17 cellular contexts compared by ENCODE assay signal in the genomic region with DNA sequence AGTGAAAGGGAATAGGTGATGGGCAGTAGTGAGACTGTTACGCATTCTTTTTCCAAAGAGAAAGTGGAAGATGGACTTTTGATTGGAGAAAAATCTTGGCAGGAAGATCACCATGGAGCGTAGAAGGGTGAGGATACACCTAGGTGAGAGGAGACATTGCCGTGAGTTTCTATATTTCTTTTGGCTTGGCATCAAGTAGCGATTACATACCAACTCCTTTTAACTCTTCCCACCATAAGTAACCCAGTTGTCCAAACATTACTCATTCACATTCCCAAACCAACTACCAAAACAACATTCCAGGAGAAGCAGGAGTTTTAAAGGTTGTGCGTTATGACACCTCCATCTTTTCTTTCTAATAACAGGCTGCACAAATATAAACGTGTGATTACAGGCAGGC. TPM values are rescaled to one million over a fixed set of nuclear protein-coding genes. Genes with fewer than 3 reads are reported as not detected.
A peak's percentile ranks its signal among the peaks of the same experiment; 100 is the strongest.
DNase-seq lines count a peak whose midpoint lies in the region; ATAC-seq and TF ChIP-seq lines count a peak whose summit lies in the region.
"Had no signal": no experiment of that assay in that cellular context is flagged by ENCODE, and none has a peak within 500 bp of the region (broad histone marks: within the 10 kb centered on the region; RNA-seq: fewer than 3 reads in every experiment).

No MANE protein-coding gene starts in this region.

- H3K79me2 ChIP-seq in mammary epithelial cell (ENCODE audit: insufficient read depth, low read length) = no peaks in the 10 kb centered on the region

- H3K27ac ChIP-seq in mammary epithelial cell (ENCODE audit: insufficient read depth, low read depth, low read length) (peak overlapping the region; percentile 57), mesenchymal stem cell (ENCODE audit: low read length, poor library complexity, severe bottlenecking) (peak overlapping the region; percentile 52)
- H3K27ac ChIP-seq: BLaER1 treated with 17β-estradiol and CSF1 and Interleukin-3, amounts not matched to agents 10 nM and 100 nM; esophagus squamous epithelium; testis had no signal

- H3K27me3 ChIP-seq in mammary epithelial cell (ENCODE audit: insufficient read depth, low read length) (no peaks in the 10 kb centered on the region), mesenchymal stem cell (ENCODE audit: control insufficient read depth in 1 of 2, insufficient read depth in 1 of 2, low read length in 2 of 2) (peaks cover 0 to 35% of the 10 kb centered on the region in 2 experiments)
- H3K27me3 ChIP-seq: ascending aorta; BLaER1 treated with 17β-estradiol and CSF1 and Interleukin-3, amounts not matched to agents 10 nM and 100 nM; testis had no signal

- no peak overlapping the region for H3K23ac ChIP-seq in mesenchymal stem cell (ENCODE audit: low read length in 2 of 2)

- peak; percentile 82 for DNase-seq in Daoy (ENCODE audit: low read depth)
- peak; percentile 67 for DNase-seq in LoVo (ENCODE audit: low spot score)
- peak; percentile 92 for DNase-seq in mammary epithelial cell
- DNase-seq in mesenchymal stem cell = no peak
- DNase-seq in midbrain (lab: John Stamatoyannopoulos, UW) = no peak
- DNase-seq in MV-4-11 (lab: John Stamatoyannopoulos, UW) = no peak
- DNase-seq: activated CD4-positive, alpha-beta T cell treated with anti-CD3 and anti-CD28 coated beads for 1 hour; activated CD8-positive, alpha-beta memory T cell treated with anti-CD3 and anti-CD28 coated beads, Interleukin-2, amount 50 U/mL, for 4 hours; DMS153; esophagus squamous epithelium; hippocampal formation; testis had no signal

- H2AFZ ChIP-seq in mammary epithelial cell (ENCODE audit: low read depth, low read length) (peak overlapping the region; percentile 5), mesenchymal stem cell (ENCODE audit: low read depth, low read length) (no peak overlapping the region)

- H3K4me3 ChIP-seq in mammary epithelial cell (replicated peaks in 1 of 3; ENCODE audit: insufficient read depth in 1 of 3, low read depth in 2 of 3, low read length in 3 of 3) (no peak overlapping the region), mesenchymal stem cell (ENCODE audit: insufficient read depth in 1 of 2, low read depth in 1 of 2, low read length in 2 of 2) (no peak overlapping the region)
- H3K4me3 ChIP-seq: ascending aorta; BLaER1 treated with 17β-estradiol and CSF1 and Interleukin-3, amounts not matched to agents 10 nM and 100 nM; esophagus squamous epithelium; testis had no signal

- H2AK5ac ChIP-seq in mesenchymal stem cell (ENCODE audit: low read length, severe bottlenecking) = no peak overlapping the region

- no peaks in the 10 kb centered on the region for H3K79me1 ChIP-seq in mesenchymal stem cell (replicated peaks; ENCODE audit: low read length, poor library complexity, severe bottlenecking)

- H4K8ac ChIP-seq in mesenchymal stem cell (ENCODE audit: low read length) = no peak overlapping the region

- in situ Hi-C loops in mammary epithelial cell (cut with MboI; ENCODE audit: low sequenced_read_pairs in 2 of 2) = no loop called here

- 8% methylated on average over 6 of the region's 6 CpGs for WGBS in mammary epithelial cell (ENCODE audit: low coverage, missing lambda C conversion rate)
- 94% methylated on average over 4 of the region's 6 CpGs for WGBS in mesenchymal stem cell

- no peak for TF ChIP-seq CTCF in mammary epithelial cell (conservative IDR thresholded peaks at IDR 0.05 in 1 of 2, IDR thresholded peaks at IDR 0.05 in 1 of 2; ENCODE audit: extremely low read depth in 1 of 2, insufficient read depth in 1 of 2, low read depth in 1 of 2, low read length in 2 of 2)

- H3K14ac ChIP-seq in mesenchymal stem cell (ENCODE audit: low read length in 2 of 2) = no peak overlapping the region

- no peak overlapping the region for H3K18ac ChIP-seq in mesenchymal stem cell (ENCODE audit: low read depth in 1 of 2, low read length in 2 of 2)

- H3K36me3 ChIP-seq in mammary epithelial cell (ENCODE audit: insufficient read depth, low read length) = no peaks in the 10 kb centered on the region
- H3K36me3 ChIP-seq in mesenchymal stem cell (ENCODE audit: control insufficient read depth in 1 of 2, insufficient read depth in 2 of 2, low read depth in 1 of 2, low read length in 2 of 2) = no peaks in the 10 kb centered on the region
- H3K36me3 ChIP-seq: ascending aorta; BLaER1 treated with 17β-estradiol and CSF1 and Interleukin-3, amounts not matched to agents 10 nM and 100 nM; esophagus squamous epithelium had no signal

- H3K4me2 ChIP-seq in mammary epithelial cell (ENCODE audit: insufficient read depth, low read depth, low read length) (peak overlapping the region; percentile 48), mesenchymal stem cell (ENCODE audit: low read length, poor library complexity, severe bottlenecking) (peak overlapping the region; percentile 15)
- H3K4me2 ChIP-seq: BLaER1 treated with 17β-estradiol and CSF1 and Interleukin-3, amounts not matched to agents 10 nM and 100 nM had no signal

- H4K91ac ChIP-seq in mesenchymal stem cell (ENCODE audit: low read length) = no peak overlapping the region

- H3K9me3 ChIP-seq in mammary epithelial cell (replicated peaks; ENCODE audit: insufficient read depth, low read length) (no peaks in the 10 kb centered on the region), mesenchymal stem cell (ENCODE audit: control insufficient read depth, low read length) (no peaks in the 10 kb centered on the region)
- H3K9me3 ChIP-seq: ascending aorta, esophagus squamous epithelium, testis had no signal

- H3K4ac ChIP-seq in mesenchymal stem cell (ENCODE audit: low read depth in 1 of 2, low read length in 2 of 2) = no peak overlapping the region

- no peaks in the 10 kb centered on the region for H4K20me1 ChIP-seq in mammary epithelial cell (ENCODE audit: insufficient read depth, low read length)
- H4K20me1 ChIP-seq: BLaER1 treated with 17β-estradiol and CSF1 and Interleukin-3, amounts not matched to agents 10 nM and 100 nM had no signal

- H2BK5ac ChIP-seq in mesenchymal stem cell (ENCODE audit: low read depth, low read length, poor library complexity, severe bottlenecking) = no peak overlapping the region

- H2BK15ac ChIP-seq in mesenchymal stem cell (ENCODE audit: low read depth, poor library complexity, severe bottlenecking) = no peak overlapping the region

- no TSS peak for BruUV-seq in mammary epithelial cell (replicated peaks; lab: Mats Ljungman, UMichigan)

- H3K9ac ChIP-seq in mammary epithelial cell (ENCODE audit: insufficient read depth, low read length) = no peak overlapping the region
- no peak overlapping the region for H3K9ac ChIP-seq in mesenchymal stem cell (ENCODE audit: low read length)
- H3K9ac ChIP-seq: BLaER1 treated with 17β-estradiol and CSF1 and Interleukin-3, amounts not matched to agents 10 nM and 100 nM had no signal

- peaks cover 10% of the 10 kb centered on the region for H3K4me1 ChIP-seq in mammary epithelial cell (ENCODE audit: insufficient read depth, low read length)
- H3K4me1 ChIP-seq in mesenchymal stem cell (ENCODE audit: control insufficient read depth, insufficient read depth, low read depth, low read length) = no peaks in the 10 kb centered on the region
- H3K4me1 ChIP-seq: BLaER1 treated with 17β-estradiol and CSF1 and Interleukin-3, amounts not matched to agents 10 nM and 100 nM; esophagus squamous epithelium had no signal

- H2BK12ac ChIP-seq in mesenchymal stem cell (ENCODE audit: low read length in 2 of 2) = no peak overlapping the region

- CTCF ChIA-PET in mammary epithelial cell (lab: Charles Lee; ENCODE audit: low non-redundant PET) = no interaction called here

- intact Hi-C loops in mammary epithelial cell (cut with micrococcal nuclease) = no loop called here

- dilution Hi-C loops in mammary epithelial cell (cut with HindIII; ENCODE audit: low sequenced_read_pairs) = no loop called here

- H2BK120ac ChIP-seq in mesenchymal stem cell (ENCODE audit: low read depth, low read length) = no peak overlapping the region

- ATAC-seq in HG02970 (IDR thresholded peaks at IDR 0.05; ENCODE audit: low FRiP score, unreplicated experiment) = no peak
- ATAC-seq: left lobe of liver had no signal

RNA-seq across cellular contexts. Expression of gene KRT28, which starts 10.7 kb away (rescaled TPM):
- total RNA-seq in Daoy (2014; rRNA removed; shearing (Covaris generic)) = not detected in 2 replicates
- not detected for total RNA-seq in mammary epithelial cell
- not detected for polyA plus RNA-seq in mammary epithelial cell
- polyA minus RNA-seq in mammary epithelial cell = not detected
- not detected for polyA plus RNA-seq in mesenchymal stem cell (2013, experiment 1 of 2)
- not detected for polyA plus RNA-seq in mesenchymal stem cell (2013, experiment 2 of 2)
- total RNA-seq: ascending aorta, esophagus squamous epithelium, left lobe of liver, omental fat pad had no signal

RNA-seq across cellular contexts. Expression of gene KRT10, which starts 11.9 kb away (rescaled TPM):
- 54.7 and 56.8 TPM in 2 replicates for total RNA-seq in Daoy (2014; rRNA removed; shearing (Covaris generic))
- total RNA-seq in mammary epithelial cell = 10 to 100 TPM in 1 of 2 donors, 1 to 10 TPM in 1; 2.8 to 56.8 TPM
- 13.9 TPM for polyA plus RNA-seq in mammary epithelial cell
- 13.4 TPM for polyA minus RNA-seq in mammary epithelial cell
- polyA plus RNA-seq in mesenchymal stem cell (2013, experiment 1 of 2) = 81.8 TPM
- polyA plus RNA-seq in mesenchymal stem cell (2013, experiment 2 of 2) = 88.0 TPM

RNA-seq across cellular contexts. Expression of gene KRT27, which starts 28.2 kb away (rescaled TPM):
- not detected in 2 replicates for total RNA-seq in Daoy (2014; rRNA removed; shearing (Covaris generic))
- not detected for total RNA-seq in mammary epithelial cell
- 0.03 TPM for polyA plus RNA-seq in mammary epithelial cell
- polyA minus RNA-seq in mammary epithelial cell = not detected
- not detected for polyA plus RNA-seq in mesenchymal stem cell (2013, experiment 1 of 2)
- not detected for polyA plus RNA-seq in mesenchymal stem cell (2013, experiment 2 of 2)
- total RNA-seq: ascending aorta, esophagus squamous epithelium, left lobe of liver, omental fat pad had no signal

RNA-seq across cellular contexts. Expression of gene KRT26, which starts 38.5 kb away (rescaled TPM):
- total RNA-seq in Daoy (2014; rRNA removed; shearing (Covaris generic)) = not detected in 2 replicates
- total RNA-seq in mammary epithelial cell = not detected
- polyA plus RNA-seq in mammary epithelial cell = not detected
- not detected for polyA minus RNA-seq in mammary epithelial cell
- polyA plus RNA-seq in mesenchymal stem cell (2013, experiment 1 of 2) = not detected
- polyA plus RNA-seq in mesenchymal stem cell (2013, experiment 2 of 2) = not detected
- total RNA-seq: ascending aorta, esophagus squamous epithelium, left lobe of liver, omental fat pad had no signal

RNA-seq across cellular contexts. Expression of gene KRT25, which starts 55.4 kb away (rescaled TPM):
- not detected in 2 replicates for total RNA-seq in Daoy (2014; rRNA removed; shearing (Covaris generic))
- not detected for total RNA-seq in mammary epithelial cell
- not detected for polyA plus RNA-seq in mammary epithelial cell
- polyA minus RNA-seq in mammary epithelial cell = not detected
- polyA plus RNA-seq in mesenchymal stem cell (2013, experiment 1 of 2) = not detected
- polyA plus RNA-seq in mesenchymal stem cell (2013, experiment 2 of 2) = not detected
- total RNA-seq: ascending aorta, esophagus squamous epithelium, left lobe of liver, omental fat pad had no signal

Comparison
In these comparisons a context has a peak if more than half of its experiments do, and no peak if none do; other contexts are left out.
1. DNase-seq: peak in Daoy (single experiment), LoVo (single experiment) and mammary epithelial cell (single experiment); none in mesenchymal stem cell (single experiment), midbrain (single experiment) and MV-4-11 (single experiment).